Comparison of ENCODE assay signal across 8 cellular contexts in the genomic region with DNA sequence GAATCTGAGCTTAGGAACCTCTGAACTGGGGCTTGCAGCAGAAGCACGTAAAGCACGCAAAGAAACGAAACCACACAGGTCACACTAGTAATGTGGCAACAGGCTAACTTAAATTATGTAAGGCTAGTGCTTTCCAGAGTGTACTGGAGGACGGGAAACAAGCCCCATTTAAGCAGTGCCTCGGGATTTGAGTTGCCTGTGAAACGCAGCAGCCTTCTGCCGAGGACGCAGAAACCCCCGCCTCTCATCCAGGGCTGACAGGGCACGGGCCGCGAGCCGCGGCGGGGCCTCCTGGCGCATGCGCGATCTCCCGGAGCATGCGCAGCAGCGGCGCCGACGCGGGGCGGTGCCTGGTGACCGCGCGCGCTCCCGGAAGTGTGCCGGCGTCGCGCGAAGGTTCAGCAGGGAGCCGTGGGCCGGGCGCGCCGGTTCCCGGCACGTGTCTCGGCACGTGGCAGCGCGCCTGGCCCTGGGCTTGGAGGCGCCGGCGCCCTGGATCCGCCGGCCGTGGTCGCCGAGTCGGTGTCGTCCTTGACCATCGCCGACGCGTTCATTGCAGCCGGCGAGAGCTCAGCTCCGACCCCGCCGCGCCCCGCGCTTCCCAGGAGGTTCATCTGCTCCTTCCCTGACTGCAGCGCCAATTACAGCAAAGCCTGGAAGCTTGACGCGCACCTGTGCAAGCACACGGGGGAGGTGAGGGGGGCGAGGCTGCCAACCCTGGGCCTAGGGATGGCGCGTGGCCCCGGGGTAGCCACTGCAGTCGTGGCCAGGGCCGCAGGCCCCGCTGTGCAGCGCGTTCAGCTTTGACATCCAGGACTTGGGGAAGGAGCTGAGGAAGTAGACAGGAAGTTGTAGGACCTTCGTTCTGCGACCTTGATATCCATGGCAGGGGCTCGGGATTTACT. TPM values are rescaled to one million over a fixed set of nuclear protein-coding genes. Genes with fewer than 3 reads are reported as not detected.
A peak's percentile ranks its signal among the peaks of the same experiment; 100 is the strongest.
DNase-seq lines count a peak whose midpoint lies in the region; ATAC-seq, FAIRE-seq and TF ChIP-seq lines count a peak whose summit lies in the region.

Gene GTF3A (plus strand): TSS at position 374 of the 905 bp plus-strand sequence.

- H4K20me1 ChIP-seq in OCI-LY3 (ENCODE audit: insufficient read depth, low read length) = peaks cover 15% of the 10 kb centered on the region

- H3K9me3 ChIP-seq in OCI-LY3 (ENCODE audit: insufficient read depth, low read length) = no peaks in the 10 kb centered on the region

- peak within 1 kb of the TSS; percentile 90 for H3K9ac ChIP-seq in OCI-LY3 (ENCODE audit: low read length)

- DNase-seq in COLO668 (lab: John Stamatoyannopoulos, UW; ENCODE audit: unreplicated experiment) (peak; percentile 100), HTR-8/SVneo (ENCODE audit: insufficient read length, low spot score) (peak; percentile 81), endothelial cell (ENCODE audit: low spot score) (peak; percentile 89), midbrain (lab: John Stamatoyannopoulos, UW) (peak; percentile 86)
- DNase-seq in activated CD8-positive, alpha-beta memory T cell treated with anti-CD3 and anti-CD28 coated beads, Interleukin-2, amount 50 U/mL, for 48 hours = peak; percentile 95
- peak; percentile 82 to 83 for DNase-seq in stimulated activated CD8-positive, alpha-beta memory T cell treated with anti-CD3 and anti-CD28 coated beads, Interleukin-15, amount 100 ng/mL, for 48 hours (ENCODE audit: low read depth in 2 of 2)

- H3K4me2 ChIP-seq in OCI-LY3 (ENCODE audit: low read length) = peak within 1 kb of the TSS; percentile 95

- peak within 1 kb of the TSS; percentile 85 for H2AFZ ChIP-seq in OCI-LY3 (ENCODE audit: low read depth, low read length)

- peaks cover 6% of the 10 kb centered on the region for H3K27me3 Mint-ChIP-seq in endothelial cell (ENCODE audit: unreplicated experiment)

- H3K36me3 Mint-ChIP-seq in endothelial cell (ENCODE audit: low read depth, unreplicated experiment) = peaks cover 7% of the 10 kb centered on the region

- no peak for FAIRE-seq in HTR-8/SVneo (lab: Jason Lieb, UNC)

- peak within 1 kb of the TSS; percentile 19 for H3K27ac Mint-ChIP-seq in endothelial cell (ENCODE audit: unreplicated experiment)

- TF ChIP-seq CTCF in OCI-LY3 (IDR thresholded peaks at IDR 0.05; ENCODE audit: low read depth, low read length) (no peak), endothelial cell (IDR thresholded peaks at IDR 0.05; ENCODE audit: unreplicated experiment) (no peak)

- no peaks in the 10 kb centered on the region for H3K9me3 Mint-ChIP-seq in endothelial cell (ENCODE audit: unreplicated experiment)

- peak within 1 kb of the TSS; percentile 89 for H3K27ac ChIP-seq in OCI-LY3 (ENCODE audit: low read length)

- H3K4me3 ChIP-seq in OCI-LY3 (ENCODE audit: low read length) = peak within 1 kb of the TSS; percentile 88

- H3K27me3 ChIP-seq in OCI-LY3 (ENCODE audit: low read depth, low read length) = no peaks in the 10 kb centered on the region

- peaks cover 29% of the 10 kb centered on the region for H3K4me1 Mint-ChIP-seq in endothelial cell (ENCODE audit: unreplicated experiment)

- ATAC-seq in GM21360 (IDR thresholded peaks at IDR 0.05; ENCODE audit: unreplicated experiment) = peak; percentile 66

- peaks cover 56% of the 10 kb centered on the region for H3K79me2 ChIP-seq in OCI-LY3 (ENCODE audit: low read length)

- peaks cover 44% of the 10 kb centered on the region for H3K36me3 ChIP-seq in OCI-LY3 (replicated peaks; ENCODE audit: low read depth, low read length)

- peaks cover 35% of the 10 kb centered on the region for H3K4me1 ChIP-seq in OCI-LY3 (ENCODE audit: low read length)

- H3K4me3 Mint-ChIP-seq in endothelial cell (ENCODE audit: unreplicated experiment) = peak within 1 kb of the TSS; percentile 89

RNA-seq across cellular contexts. Expression of gene GTF3A, which starts in this region (rescaled TPM):
- total RNA-seq in endothelial cell (ENCODE audit: unreplicated experiment) = 73.6 TPM

Comparison
In these comparisons a context has a peak if more than half of its experiments do, and no peak if none do; other contexts are left out.
1. Peak in every context shown above with its lines: DNase-seq, ATAC-seq, H3K4me3 ChIP-seq and H3K27ac ChIP-seq.